15 cellular contexts compared by ENCODE assay signal in the genomic region with DNA sequence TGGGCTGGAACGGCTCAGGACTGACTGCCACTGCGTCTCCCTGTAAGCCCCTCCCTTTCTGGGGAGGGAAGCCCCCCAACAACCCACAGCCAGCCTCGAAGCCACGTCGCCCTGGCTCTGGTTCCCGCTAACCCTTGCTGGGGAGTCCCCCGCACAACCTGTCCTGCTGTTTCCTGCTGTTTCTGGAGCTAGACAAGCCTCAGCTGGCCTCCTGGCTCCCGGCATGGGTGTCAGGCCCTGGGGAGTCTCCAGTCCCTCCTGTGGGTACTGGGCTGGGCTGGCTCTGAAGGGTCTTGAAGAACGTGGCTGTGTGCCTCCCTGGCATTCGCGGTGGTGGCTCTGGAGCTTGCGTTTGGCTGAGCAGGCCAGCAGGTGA. TPM values are rescaled to one million over a fixed set of nuclear protein-coding genes. Genes with fewer than 3 reads are reported as not detected.
A peak's percentile ranks its signal among the peaks of the same experiment; 100 is the strongest.
DNase-seq lines count a peak whose midpoint lies in the region; ATAC-seq and TF ChIP-seq lines count a peak whose summit lies in the region.
"Had no signal": no experiment of that assay in that cellular context is flagged by ENCODE, and none has a peak within 500 bp of the region (broad histone marks: within the 10 kb centered on the region; RNA-seq: fewer than 3 reads in every experiment).

No MANE protein-coding gene starts in this region.

- no peak for TF ChIP-seq CTCF in activated B cell treated with CpG ODN at 0.5 μM for 24 hours (IDR thresholded peaks at IDR 0.05)
- no peak for TF ChIP-seq CTCF in foreskin keratinocyte (conservative IDR thresholded peaks at IDR 0.05)
- no peak for TF ChIP-seq CTCF in dorsolateral prefrontal cortex (IDR thresholded peaks at IDR 0.05 in 54 of 56, conservative IDR thresholded peaks at IDR 0.05 in 2 of 56; ENCODE audit: low read depth in 1 of 56, partially characterized antibody in 56 of 56)

- intact Hi-C loops in left ventricle myocardium superior (cut with micrococcal nuclease): no loop called here
- intact Hi-C loops in Right ventricle myocardium inferior (cut with DNase I): no loop called here
- intact Hi-C loops in activated B cell treated with CpG ODN at 0.5 μM for 24 hours (cut with micrococcal nuclease): no loop called here
- intact Hi-C loops in dorsolateral prefrontal cortex (cut with DNase I): no loop called here

- peaks cover 30% of the 10 kb centered on the region for H3K4me1 Mint-ChIP-seq in activated B cell treated with CpG ODN at 0.5 μM for 24 hours

- no peak overlapping the region for H3K4me3 ChIP-seq in dorsolateral prefrontal cortex
- H3K4me3 ChIP-seq: K562 had no signal

- H3K27me3 Mint-ChIP-seq in activated B cell treated with CpG ODN at 0.5 μM for 24 hours: no peaks in the 10 kb centered on the region

- H3K27ac ChIP-seq in foreskin keratinocyte (no peak overlapping the region), dorsolateral prefrontal cortex (no peak overlapping the region)

- CTCF ChIA-PET in activated B cell treated with CpG ODN at 0.5 μM for 24 hours (lab: Charles Lee): no interaction called here

- no peaks in the 10 kb centered on the region for H3K4me1 ChIP-seq in foreskin keratinocyte

- peak; percentile 6 for DNase-seq in left ventricle myocardium superior
- no peak for DNase-seq in Right ventricle myocardium inferior (ENCODE audit: missing footprints)
- no peak for DNase-seq in activated B cell treated with CpG ODN at 0.5 μM for 24 hours
- no peak for DNase-seq in foreskin keratinocyte
- DNase-seq in HuH-7.5 (ENCODE audit: low spot score): no peak
- DNase-seq in dorsolateral prefrontal cortex: no peak
- no peak for DNase-seq in germinal center (ENCODE audit: low spot score)
- DNase-seq: DMS79 treated with DMSO at 0.1 percent for 48 hours, NCI-H1105, NCI-H2081, NCI-H2171 treated with DMSO at 0.1 percent for 48 hours, NCI-H774, OCI-M1, SHP77 had no signal

- H3K36me3 Mint-ChIP-seq in activated B cell treated with CpG ODN at 0.5 μM for 24 hours (ENCODE audit: low read depth): peaks cover 77% of the 10 kb centered on the region

- peak overlapping the region; percentile 50 for H3K27ac Mint-ChIP-seq in activated B cell treated with CpG ODN at 0.5 μM for 24 hours

- no peak overlapping the region for H3K4me3 Mint-ChIP-seq in activated B cell treated with CpG ODN at 0.5 μM for 24 hours

- no peaks in the 10 kb centered on the region for H3K9me3 Mint-ChIP-seq in activated B cell treated with CpG ODN at 0.5 μM for 24 hours

- ATAC-seq in left ventricle myocardium superior: no peak
- no peak for ATAC-seq in Right ventricle myocardium inferior
- ATAC-seq in activated B cell treated with CpG ODN at 0.5 μM for 24 hours (ENCODE audit: low read depth): no peak
- ATAC-seq in foreskin keratinocyte: peak; percentile 52
- ATAC-seq: K562 had no signal

- POLR2A ChIA-PET in activated B cell treated with CpG ODN at 0.5 μM for 24 hours (lab: Charles Lee): interaction anchor here (0.5 kb wide), 1 partner anchor 262 kb away, joined by 3 read pairs; no protein-coding TSS in a partner anchor

- H3K27me3 ChIP-seq in foreskin keratinocyte (no peaks in the 10 kb centered on the region), dorsolateral prefrontal cortex (peaks cover 0 to 12% (median 0%) of the 10 kb centered on the region in 45 donors)

RNA-seq across cellular contexts. Expression of a gene that starts 20.9 kb away (rescaled TPM):
- 18.7 TPM for total RNA-seq in left ventricle myocardium superior
- total RNA-seq in Right ventricle myocardium inferior: 18.5 TPM
- total RNA-seq in activated B cell treated with CpG ODN at 0.5 μM for 24 hours: 49.0 and 52.6 TPM in 2 replicates
- 4.4 and 7.3 TPM in 2 replicates for total RNA-seq in foreskin keratinocyte
- polyA plus RNA-seq in foreskin keratinocyte: 4.3 and 6.8 TPM in 2 replicates
- total RNA-seq in dorsolateral prefrontal cortex: 10 to 100 TPM in 17 of 120 experiments, 1 to 10 TPM in 103; 1.9 to 17.4 (median 6.1) TPM
